ENCODE assay signal across 8 cellular contexts in genomic region chr6:113980937-113981554, GRCh38. TPM values are rescaled to one million over a fixed set of nuclear protein-coding genes. Genes with fewer than 3 reads are reported as not detected.
DNase-seq lines count a peak whose midpoint lies in the region; ATAC-seq and TF ChIP-seq lines count a peak whose summit lies in the region.

No MANE protein-coding gene starts in this region.

- H3K9me3 ChIP-seq in neural cell (ENCODE audit: low read length) = no peaks in the 10 kb centered on the region

- H3K27me3 ChIP-seq in neural cell (ENCODE audit: insufficient read depth, low read depth, low read length) = no peaks in the 10 kb centered on the region

- in situ Hi-C loops in GM13976 (cut with MboI; ENCODE audit: low sequenced_read_pairs, unreplicated experiment) = no loop called here
- in situ Hi-C loops in T47D (cut with HindIII; ENCODE audit: low pct_unique_long_range_greater_than_20kb, low sequenced_read_pairs) = no loop called here

- peak; percentile 64 for TF ChIP-seq RAD21 in neural cell (conservative IDR thresholded peaks at IDR 0.05)

- no peak overlapping the region for H3K4me2 ChIP-seq in neural cell (ENCODE audit: low read length)

- no peak overlapping the region for H3K27ac ChIP-seq in neural cell (ENCODE audit: low read length)

- no peaks in the 10 kb centered on the region for H3F3A ChIP-seq in neural cell (ENCODE audit: insufficient read depth, low read length, poor library complexity, severe bottlenecking)

- no peak for TF ChIP-seq EP300 in neural cell (conservative IDR thresholded peaks at IDR 0.05; ENCODE audit: poor library complexity, severe bottlenecking)

- peak; percentile 76 for ATAC-seq in HG02798 (IDR thresholded peaks at IDR 0.05; ENCODE audit: poor library complexity, unreplicated experiment)

- H2AFZ ChIP-seq in neural cell (ENCODE audit: low read depth, low read length) = no peak overlapping the region

- no peaks in the 10 kb centered on the region for H3K9me2 ChIP-seq in neural cell (ENCODE audit: insufficient read depth, low read length)

- H3K36me3 ChIP-seq in neural cell (ENCODE audit: insufficient read depth, low read length) = no peaks in the 10 kb centered on the region

- no peaks in the 10 kb centered on the region for H3K79me2 ChIP-seq in neural cell (replicated peaks; ENCODE audit: insufficient read depth, low read length)

- H3K9ac ChIP-seq in neural cell (ENCODE audit: low read length) = no peak overlapping the region

- TF ChIP-seq CTCF in AG09319 (IDR thresholded peaks at IDR 0.05; ENCODE audit: low read depth, low read length) = peak; percentile 47
- peak; percentile 10 for TF ChIP-seq CTCF in GM13976 (IDR thresholded peaks at IDR 0.05; ENCODE audit: borderline replicate concordance, control extremely low read depth, extremely low read depth, insufficient read depth, missing control alignments)
- peak; percentile 65 for TF ChIP-seq CTCF in neural cell (IDR thresholded peaks at IDR 0.05; ENCODE audit: poor library complexity, severe bottlenecking)

- DNase-seq in AG09319 (ENCODE audit: extremely low read depth, low read depth) = no peak
- DNase-seq in GM13976 (ENCODE audit: low spot score) = peak; percentile 20
- DNase-seq in NCI-H2029 treated with DMSO at 0.1 percent for 48 hours (lab: John Stamatoyannopoulos, UW) = peak; percentile 34
- DNase-seq in T47D (ENCODE audit: low read depth in 1 of 2, low spot score in 1 of 2) = peak; percentile 14 to 41
- DNase-seq in mesenteric fat pad (ENCODE audit: low spot score) = no peak
- no peak for DNase-seq in NCI-H128 (lab: John Stamatoyannopoulos, UW; ENCODE audit: unreplicated experiment)

- no peaks in the 10 kb centered on the region for H4K20me1 ChIP-seq in neural cell (ENCODE audit: insufficient read depth)

- H3K4me3 ChIP-seq in neural cell (ENCODE audit: low read length) = no peak overlapping the region

TF ChIP-seq in neural cell, 6 proteins besides CTCF, POLR2A, EP300 and RAD21:
- TF ChIP-seq POLR2AphosphoS5 (IDR thresholded peaks at IDR 0.05) (no peak), TAF1 (IDR thresholded peaks at IDR 0.05; ENCODE audit: low read depth) (no peak), SMC3 (conservative IDR thresholded peaks at IDR 0.05; ENCODE audit: poor library complexity) (peak; percentile 64), REST (IDR thresholded peaks at IDR 0.05; ENCODE audit: borderline replicate concordance) (no peak)

RNA-seq across cellular contexts. Expression of gene HDAC2, which starts 10.1 kb away (rescaled TPM):
- 307 and 312 TPM in 2 replicates for polyA plus RNA-seq in neural cell
- polyA minus RNA-seq in neural cell = 350 and 454 TPM in 2 replicates
- total RNA-seq in mesenteric fat pad = 54.1 TPM

Comparison
In these comparisons a context has a peak if more than half of its experiments do, and no peak if none do; other contexts are left out.
1. DNase-seq: peak in GM13976 (single experiment), NCI-H2029 treated with DMSO at 0.1 percent for 48 hours (single experiment) and T47D (2 of 2); none in AG09319 (single experiment), mesenteric fat pad (single experiment) and NCI-H128 (single experiment).
2. CTCF ChIP-seq: peak in every context shown above with its lines; median percentile 65 in neural cell; 47 in AG09319; 10 in GM13976.